In genomic region chr1:226123212-226123560, GRCh38 we compare ENCODE assay signal across 8 cellular contexts.
A peak's percentile ranks its signal among the peaks of the same experiment; 100 is the strongest.
DNase-seq lines count a peak whose midpoint lies in the region; ATAC-seq and TF ChIP-seq lines count a peak whose summit lies in the region.

No MANE protein-coding gene starts in this region.

- H3K36me3 ChIP-seq in GM23338 (ENCODE audit: insufficient read depth) = no peaks in the 10 kb centered on the region

- H4K20me1 ChIP-seq in GM23338 (replicated peaks; ENCODE audit: insufficient read depth) = no peaks in the 10 kb centered on the region

- H3F3A ChIP-seq in GM23338 (replicated peaks; ENCODE audit: low read depth) = peaks cover 12% of the 10 kb centered on the region; the same call in 1 of the 2 replicates

- peak overlapping the region; percentile 100 for H3K27ac ChIP-seq in 22Rv1
- H3K27ac ChIP-seq in GM23338 (ENCODE audit: low read depth) = no peak overlapping the region

- H3K4me2 ChIP-seq in GM23338 = peak overlapping the region; percentile 94

- no peak overlapping the region for H3K27ac Mint-ChIP-seq in GM23338
- H3K27ac Mint-ChIP-seq in activated T-helper 17 cell treated with anti-CD3 and anti-CD28 coated beads, Interleukin-2, amount 50 U/mL, for 72 hours = peak overlapping the region; percentile 87
- no peak overlapping the region for H3K27ac Mint-ChIP-seq in mesothelial cell of epicardium

- H3K27me3 Mint-ChIP-seq in GM23338 (ENCODE audit: insufficient read depth, low read depth, poor library complexity) (peaks cover 35% of the 10 kb centered on the region), mesothelial cell of epicardium (ENCODE audit: low read depth) (peaks cover 7% of the 10 kb centered on the region)
- H3K27me3 Mint-ChIP-seq in activated T-helper 17 cell treated with anti-CD3 and anti-CD28 coated beads, Interleukin-2, amount 50 U/mL, for 72 hours = no peaks in the 10 kb centered on the region

- DNase-seq in GM23338 (ENCODE audit: low spot score) (no peak), mesothelial cell of epicardium (ENCODE audit: low spot score in 2 of 2, unreplicated experiment in 2 of 2) (no peak), GM03348 (ENCODE audit: low spot score) (no peak), kidney glomerular epithelial cell (lab: John Stamatoyannopoulos, UW) (no peak), islet precursor cell (no peak), MV-4-11 (lab: John Stamatoyannopoulos, UW) (no peak)

- no peaks in the 10 kb centered on the region for H3K9me2 ChIP-seq in GM23338 (ENCODE audit: insufficient read depth)

- H3K4me1 Mint-ChIP-seq in GM23338 (peaks cover 54% of the 10 kb centered on the region), mesothelial cell of epicardium (peaks cover 29% of the 10 kb centered on the region)
- peaks cover 17% of the 10 kb centered on the region for H3K4me1 Mint-ChIP-seq in activated T-helper 17 cell treated with anti-CD3 and anti-CD28 coated beads, Interleukin-2, amount 50 U/mL, for 72 hours

- H3K9me3 Mint-ChIP-seq in GM23338 (no peaks in the 10 kb centered on the region), mesothelial cell of epicardium (no peaks in the 10 kb centered on the region)
- no peaks in the 10 kb centered on the region for H3K9me3 Mint-ChIP-seq in activated T-helper 17 cell treated with anti-CD3 and anti-CD28 coated beads, Interleukin-2, amount 50 U/mL, for 72 hours

- no peak overlapping the region for H2AFZ ChIP-seq in GM23338

- peaks cover 13% of the 10 kb centered on the region for H3K27me3 ChIP-seq in GM23338 (ENCODE audit: insufficient read depth)

- H3K36me3 Mint-ChIP-seq in GM23338 (ENCODE audit: low read depth) (no peaks in the 10 kb centered on the region), mesothelial cell of epicardium (no peaks in the 10 kb centered on the region)
- H3K36me3 Mint-ChIP-seq in activated T-helper 17 cell treated with anti-CD3 and anti-CD28 coated beads, Interleukin-2, amount 50 U/mL, for 72 hours (ENCODE audit: low read depth) = no peaks in the 10 kb centered on the region

- peak overlapping the region; percentile 88; the same call in 2 of the 3 replicates for H3K4me3 Mint-ChIP-seq in GM23338
- H3K4me3 Mint-ChIP-seq in activated T-helper 17 cell treated with anti-CD3 and anti-CD28 coated beads, Interleukin-2, amount 50 U/mL, for 72 hours = peak overlapping the region; percentile 78
- peak overlapping the region; percentile 72 for H3K4me3 Mint-ChIP-seq in mesothelial cell of epicardium

- TF ChIP-seq CTCF in 22Rv1 (IDR thresholded peaks at IDR 0.05) (no peak), GM23338 (conservative IDR thresholded peaks at IDR 0.05; ENCODE audit: low read depth in 2 of 2) (no peak), mesothelial cell of epicardium (IDR thresholded peaks at IDR 0.05; ENCODE audit: unreplicated experiment) (no peak)

- peaks cover 47% of the 10 kb centered on the region for H3K4me1 ChIP-seq in GM23338 (ENCODE audit: insufficient read depth)

- H3K79me2 ChIP-seq in GM23338 (replicated peaks; ENCODE audit: insufficient read depth) = no peaks in the 10 kb centered on the region

- ATAC-seq in GM23338 = no peak
- no peak for ATAC-seq in activated T-helper 17 cell treated with anti-CD3 and anti-CD28 coated beads, Interleukin-2, amount 50 U/mL, for 72 hours (replicated peaks)

- H3K4me3 ChIP-seq in GM23338 = peak overlapping the region; percentile 86

TF ChIP-seq in GM23338, 12 proteins besides CTCF, POLR2A, EP300 and RAD21 (continues in another document):
- no peak for TF ChIP-seq CREB1 (CRISPR knock-in tag; IDR thresholded peaks at IDR 0.05; ENCODE audit: low read depth)
- no peak for TF ChIP-seq ZNF114 (CRISPR knock-in tag; IDR thresholded peaks at IDR 0.05)
- TF ChIP-seq, protein P1, sequence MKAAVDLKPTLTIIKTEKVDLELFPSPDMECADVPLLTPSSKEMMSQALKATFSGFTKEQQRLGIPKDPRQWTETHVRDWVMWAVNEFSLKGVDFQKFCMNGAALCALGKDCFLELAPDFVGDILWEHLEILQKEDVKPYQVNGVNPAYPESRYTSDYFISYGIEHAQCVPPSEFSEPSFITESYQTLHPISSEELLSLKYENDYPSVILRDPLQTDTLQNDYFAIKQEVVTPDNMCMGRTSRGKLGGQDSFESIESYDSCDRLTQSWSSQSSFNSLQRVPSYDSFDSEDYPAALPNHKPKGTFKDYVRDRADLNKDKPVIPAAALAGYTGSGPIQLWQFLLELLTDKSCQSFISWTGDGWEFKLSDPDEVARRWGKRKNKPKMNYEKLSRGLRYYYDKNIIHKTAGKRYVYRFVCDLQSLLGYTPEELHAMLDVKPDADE (IDR thresholded peaks at IDR 0.05) = no peak
- TF ChIP-seq EZH2phosphoT487 (IDR thresholded peaks at IDR 0.05; ENCODE audit: unreplicated experiment) = no peak
- no peak for TF ChIP-seq NANOG (IDR thresholded peaks at IDR 0.05; ENCODE audit: borderline replicate concordance)
- TF ChIP-seq, protein P2, sequence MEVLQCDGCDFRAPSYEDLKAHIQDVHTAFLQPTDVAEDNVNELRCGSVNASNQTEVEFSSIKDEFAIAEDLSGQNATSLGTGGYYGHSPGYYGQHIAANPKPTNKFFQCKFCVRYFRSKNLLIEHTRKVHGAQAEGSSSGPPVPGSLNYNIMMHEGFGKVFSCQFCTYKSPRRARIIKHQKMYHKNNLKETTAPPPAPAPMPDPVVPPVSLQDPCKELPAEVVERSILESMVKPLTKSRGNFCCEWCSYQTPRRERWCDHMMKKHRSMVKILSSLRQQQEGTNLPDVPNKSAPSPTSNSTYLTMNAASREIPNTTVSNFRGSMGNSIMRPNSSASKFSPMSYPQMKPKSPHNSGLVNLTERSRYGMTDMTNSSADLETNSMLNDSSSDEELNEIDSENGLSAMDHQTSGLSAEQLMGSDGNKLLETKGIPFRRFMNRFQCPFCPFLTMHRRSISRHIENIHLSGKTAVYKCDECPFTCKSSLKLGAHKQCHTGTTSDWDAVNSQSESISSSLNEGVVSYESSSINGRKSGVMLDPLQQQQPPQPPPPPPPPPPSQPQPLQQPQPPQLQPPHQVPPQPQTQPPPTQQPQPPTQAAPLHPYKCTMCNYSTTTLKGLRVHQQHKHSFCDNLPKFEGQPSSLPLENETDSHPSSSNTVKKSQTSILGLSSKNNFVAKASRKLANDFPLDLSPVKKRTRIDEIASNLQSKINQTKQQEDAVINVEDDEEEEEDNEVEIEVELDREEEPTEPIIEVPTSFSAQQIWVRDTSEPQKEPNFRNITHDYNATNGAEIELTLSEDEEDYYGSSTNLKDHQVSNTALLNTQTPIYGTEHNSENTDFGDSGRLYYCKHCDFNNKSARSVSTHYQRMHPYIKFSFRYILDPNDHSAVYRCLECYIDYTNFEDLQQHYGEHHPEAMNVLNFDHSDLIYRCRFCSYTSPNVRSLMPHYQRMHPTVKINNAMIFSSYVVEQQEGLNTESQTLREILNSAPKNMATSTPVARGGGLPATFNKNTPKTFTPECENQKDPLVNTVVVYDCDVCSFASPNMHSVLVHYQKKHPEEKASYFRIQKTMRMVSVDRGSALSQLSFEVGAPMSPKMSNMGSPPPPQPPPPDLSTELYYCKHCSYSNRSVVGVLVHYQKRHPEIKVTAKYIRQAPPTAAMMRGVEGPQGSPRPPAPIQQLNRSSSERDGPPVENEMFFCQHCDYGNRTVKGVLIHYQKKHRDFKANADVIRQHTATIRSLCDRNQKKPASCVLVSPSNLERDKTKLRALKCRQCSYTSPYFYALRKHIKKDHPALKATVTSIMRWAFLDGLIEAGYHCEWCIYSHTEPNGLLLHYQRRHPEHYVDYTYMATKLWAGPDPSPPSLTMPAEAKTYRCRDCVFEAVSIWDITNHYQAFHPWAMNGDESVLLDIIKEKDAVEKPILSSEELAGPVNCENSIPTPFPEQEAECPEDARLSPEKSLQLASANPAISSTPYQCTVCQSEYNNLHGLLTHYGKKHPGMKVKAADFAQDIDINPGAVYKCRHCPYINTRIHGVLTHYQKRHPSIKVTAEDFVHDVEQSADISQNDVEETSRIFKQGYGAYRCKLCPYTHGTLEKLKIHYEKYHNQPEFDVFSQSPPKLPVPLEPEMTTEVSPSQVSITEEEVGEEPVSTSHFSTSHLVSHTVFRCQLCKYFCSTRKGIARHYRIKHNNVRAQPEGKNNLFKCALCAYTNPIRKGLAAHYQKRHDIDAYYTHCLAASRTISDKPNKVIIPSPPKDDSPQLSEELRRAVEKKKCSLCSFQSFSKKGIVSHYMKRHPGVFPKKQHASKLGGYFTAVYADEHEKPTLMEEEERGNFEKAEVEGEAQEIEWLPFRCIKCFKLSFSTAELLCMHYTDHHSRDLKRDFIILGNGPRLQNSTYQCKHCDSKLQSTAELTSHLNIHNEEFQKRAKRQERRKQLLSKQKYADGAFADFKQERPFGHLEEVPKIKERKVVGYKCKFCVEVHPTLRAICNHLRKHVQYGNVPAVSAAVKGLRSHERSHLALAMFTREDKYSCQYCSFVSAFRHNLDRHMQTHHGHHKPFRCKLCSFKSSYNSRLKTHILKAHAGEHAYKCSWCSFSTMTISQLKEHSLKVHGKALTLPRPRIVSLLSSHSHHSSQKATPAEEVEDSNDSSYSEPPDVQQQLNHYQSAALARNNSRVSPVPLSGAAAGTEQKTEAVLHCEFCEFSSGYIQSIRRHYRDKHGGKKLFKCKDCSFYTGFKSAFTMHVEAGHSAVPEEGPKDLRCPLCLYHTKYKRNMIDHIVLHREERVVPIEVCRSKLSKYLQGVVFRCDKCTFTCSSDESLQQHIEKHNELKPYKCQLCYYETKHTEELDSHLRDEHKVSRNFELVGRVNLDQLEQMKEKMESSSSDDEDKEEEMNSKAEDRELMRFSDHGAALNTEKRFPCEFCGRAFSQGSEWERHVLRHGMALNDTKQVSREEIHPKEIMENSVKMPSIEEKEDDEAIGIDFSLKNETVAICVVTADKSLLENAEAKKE (CRISPR knock-in tag; IDR thresholded peaks at IDR 0.05) = no peak
- no peak for TF ChIP-seq ZNF331 (CRISPR knock-in tag; IDR thresholded peaks at IDR 0.05; ENCODE audit: low read depth)
